Comparison of ENCODE assay signal across 9 cellular contexts in genomic region chr9:111038336-111039202, GRCh38. TPM values are rescaled to one million over a fixed set of nuclear protein-coding genes. Genes with fewer than 3 reads are reported as not detected.
DNase-seq lines count a peak whose midpoint lies in the region; ATAC-seq and TF ChIP-seq lines count a peak whose summit lies in the region.
"Had no signal": no experiment of that assay in that cellular context is flagged by ENCODE, and none has a peak within 500 bp of the region (broad histone marks: within the 10 kb centered on the region; RNA-seq: fewer than 3 reads in every experiment).

Gene LPAR1 (minus strand): TSS chr9:111038470. CDS start chr9:110972117, 66,353 bp downstream.

- no peaks in the 10 kb centered on the region for H3K9me3 ChIP-seq in right cardiac atrium (ENCODE audit: control insufficient read depth, low read length)

- intact Hi-C loops in right cardiac atrium (cut with DNase I) (no loop called here), posterior cingulate gyrus (cut with DNase I) (loop anchor here (2.0 to 10.0 kb wide), 3 partner anchors 144 to 391 kb away; no protein-coding TSS in a partner anchor)

- H3K27ac ChIP-seq in right cardiac atrium (ENCODE audit: low read length) = peak within 1 kb of the TSS; percentile 68

- TF ChIP-seq CTCF in GM12865 (IDR thresholded peaks at IDR 0.05; ENCODE audit: insufficient read depth, low read depth, low read length, missing control alignments) = no peak

- ATAC-seq in HG03175 (IDR thresholded peaks at IDR 0.05; ENCODE audit: unreplicated experiment) (peak; percentile 13), right cardiac atrium (peak; percentile 84 to 85), HG02588 (IDR thresholded peaks at IDR 0.05; ENCODE audit: unreplicated experiment) (no peak)

- no peaks in the 10 kb centered on the region for H3K27me3 ChIP-seq in right cardiac atrium (ENCODE audit: control insufficient read depth, insufficient read depth)

- H3K4me3 ChIP-seq in GM12865 (ENCODE audit: low read depth, low read length) (peak within 1 kb of the TSS; percentile 83), right cardiac atrium (ENCODE audit: low read length) (peak within 1 kb of the TSS; percentile 68)

- H3K4me1 ChIP-seq in right cardiac atrium (ENCODE audit: control insufficient read depth, insufficient read depth, low read length) = no peaks in the 10 kb centered on the region

- peak; percentile 40 for DNase-seq in GM12865 (ENCODE audit: low read depth)
- peak; percentile 56 for DNase-seq in amniotic epithelial cell (ENCODE audit: low read depth)
- DNase-seq in right cardiac atrium = peak; percentile 79 to 91 (median 86)
- DNase-seq in posterior cingulate gyrus = peak in 9 of 10 donors; percentile 22 to 92 (median 56)
- DNase-seq in activated naive CD4-positive, alpha-beta T cell treated with Interleukin-2 at 50 U/mL for 16 hours = no peak
- DNase-seq in NCI-H510A treated with DMSO at 0.1 percent for 48 hours (lab: John Stamatoyannopoulos, UW) = no peak

- 1% methylated on average over 71 of the region's 71 CpGs for WGBS in right cardiac atrium

RNA-seq across cellular contexts. Expression of gene LPAR1, which starts in this region (rescaled TPM):
- total RNA-seq in right cardiac atrium = 10 to 100 TPM; 19.5 to 42.8 (median 35.0) TPM
- 14.2 TPM for polyA plus RNA-seq in right cardiac atrium
- total RNA-seq: SK-MEL-5 had no signal

Comparison
In these comparisons a context has a peak if more than half of its experiments do, and no peak if none do; other contexts are left out.
1. DNase-seq: peak in GM12865 (single experiment), amniotic epithelial cell (single experiment), right cardiac atrium (3 of 3) and posterior cingulate gyrus (9 of 10); none in activated naive CD4-positive, alpha-beta T cell treated with Interleukin-2 at 50 U/mL for 16 hours (single experiment) and NCI-H510A treated with DMSO at 0.1 percent for 48 hours (single experiment).